Comparison of ENCODE assay signal across 1 cellular context in genomic region chr20:44662256-44662655, GRCh38.
TF ChIP-seq lines count a peak whose summit lies in the region.

No MANE protein-coding gene starts in this region.

TF ChIP-seq in endothelial cell of umbilical vein, 7 proteins besides CTCF, POLR2A, EP300 and RAD21:
- no peak for TF ChIP-seq MYC (IDR thresholded peaks at IDR 0.05; ENCODE audit: low read depth, low read length)
- peak; percentile 5 for TF ChIP-seq FOS (IDR thresholded peaks at IDR 0.05; ENCODE audit: borderline replicate concordance, insufficient read depth, low read length)
